Comparison of ENCODE assay signal across 1 cellular context in the genomic region with DNA sequence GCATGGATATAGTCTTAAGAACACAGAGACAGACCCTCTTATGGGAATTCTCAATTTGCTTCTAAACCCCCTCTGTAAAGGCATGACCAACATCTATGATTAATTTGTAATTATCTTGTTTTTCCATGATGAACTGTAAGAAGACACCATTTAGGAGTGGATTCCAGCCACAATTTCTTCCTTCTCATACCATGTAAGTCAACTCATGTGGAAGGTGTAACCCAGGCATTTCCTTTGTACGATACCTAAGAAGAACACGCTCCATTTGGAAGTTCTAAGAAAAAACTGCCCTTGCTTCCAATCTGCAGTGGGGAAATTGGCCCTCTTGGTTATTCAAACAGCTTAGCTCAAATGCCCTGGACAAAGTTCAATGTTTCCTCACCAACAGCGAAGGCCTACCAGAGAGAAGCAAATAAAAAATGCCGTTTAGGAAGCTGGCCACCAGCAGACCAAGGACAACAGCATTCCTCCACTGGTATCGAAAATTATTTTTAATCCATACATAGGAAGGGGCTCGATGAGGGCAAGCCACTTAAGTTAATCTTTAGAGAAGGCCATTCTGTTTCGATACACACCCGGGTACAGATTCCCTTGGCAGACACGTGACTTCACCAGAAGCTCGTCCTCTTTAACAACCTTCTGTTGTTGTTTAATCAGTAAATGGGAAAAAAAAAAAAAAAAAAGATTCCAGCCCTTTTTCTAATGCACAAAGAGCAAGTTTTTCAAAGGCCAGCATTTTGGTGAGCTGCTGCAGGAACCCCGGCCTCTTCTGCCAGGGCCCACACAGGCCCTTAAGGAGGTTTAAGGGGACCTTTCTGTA.
TF ChIP-seq lines count a peak whose summit lies in the region.

No MANE protein-coding gene starts in this region.

TF ChIP-seq in HepG2, 621 proteins besides CTCF, POLR2A, EP300 and RAD21 (continued from another document and continues in another):
- TF ChIP-seq, protein P1, sequence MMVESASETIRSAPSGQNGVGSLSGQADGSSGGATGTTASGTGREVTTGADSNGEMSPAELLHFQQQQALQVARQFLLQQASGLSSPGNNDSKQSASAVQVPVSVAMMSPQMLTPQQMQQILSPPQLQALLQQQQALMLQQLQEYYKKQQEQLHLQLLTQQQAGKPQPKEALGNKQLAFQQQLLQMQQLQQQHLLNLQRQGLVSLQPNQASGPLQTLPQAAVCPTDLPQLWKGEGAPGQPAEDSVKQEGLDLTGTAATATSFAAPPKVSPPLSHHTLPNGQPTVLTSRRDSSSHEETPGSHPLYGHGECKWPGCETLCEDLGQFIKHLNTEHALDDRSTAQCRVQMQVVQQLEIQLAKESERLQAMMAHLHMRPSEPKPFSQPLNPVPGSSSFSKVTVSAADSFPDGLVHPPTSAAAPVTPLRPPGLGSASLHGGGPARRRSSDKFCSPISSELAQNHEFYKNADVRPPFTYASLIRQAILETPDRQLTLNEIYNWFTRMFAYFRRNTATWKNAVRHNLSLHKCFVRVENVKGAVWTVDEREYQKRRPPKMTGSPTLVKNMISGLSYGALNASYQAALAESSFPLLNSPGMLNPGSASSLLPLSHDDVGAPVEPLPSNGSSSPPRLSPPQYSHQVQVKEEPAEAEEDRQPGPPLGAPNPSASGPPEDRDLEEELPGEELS (CRISPR knock-in tag; IDR thresholded peaks at IDR 0.05): peak; percentile 70
- TF ChIP-seq, protein P2, sequence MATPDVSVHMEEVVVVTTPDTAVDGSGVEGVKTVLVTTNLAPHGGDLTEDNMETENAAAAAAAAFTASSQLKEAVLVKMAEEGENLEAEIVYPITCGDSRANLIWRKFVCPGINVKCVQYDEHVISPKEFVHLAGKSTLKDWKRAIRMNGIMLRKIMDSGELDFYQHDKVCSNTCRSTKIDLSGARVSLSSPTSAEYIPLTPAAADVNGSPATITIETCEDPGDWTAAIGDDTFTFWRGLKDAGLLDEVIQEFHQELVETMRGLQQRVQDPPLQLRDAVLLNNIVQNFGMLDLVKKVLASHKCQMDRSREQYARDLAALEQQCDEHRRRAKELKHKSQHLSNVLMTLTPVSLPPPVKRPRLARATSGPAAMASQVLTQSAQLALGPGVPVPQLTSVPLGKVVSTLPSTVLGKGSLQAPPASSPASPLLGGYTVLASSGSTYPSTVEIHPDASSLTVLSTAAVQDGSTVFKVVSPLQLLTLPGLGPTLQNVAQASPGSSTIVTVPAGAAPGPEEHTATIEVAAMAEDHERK (CRISPR knock-in tag; IDR thresholded peaks at IDR 0.05; ENCODE audit: low read depth): no peak
- TF ChIP-seq ZMYM4 (CRISPR knock-in tag; IDR thresholded peaks at IDR 0.05) (peak; percentile 61), SNRNP70 (IDR thresholded peaks at IDR 0.05; ENCODE audit: low read depth, low read length) (no peak), ZNF839 (CRISPR knock-in tag; IDR thresholded peaks at IDR 0.05; ENCODE audit: borderline replicate concordance) (no peak), ATF1 (CRISPR knock-in tag; IDR thresholded peaks at IDR 0.05) (no peak), POLR2AphosphoS2 (IDR thresholded peaks at IDR 0.05; ENCODE audit: low read depth, low read length) (no peak), ZNF430 (CRISPR knock-in tag; IDR thresholded peaks at IDR 0.05) (no peak; the same call in 1 of the 2 replicates), ZNF570 (CRISPR knock-in tag; IDR thresholded peaks at IDR 0.05; ENCODE audit: borderline replicate concordance) (no peak), YY1 (IDR thresholded peaks at IDR 0.05; ENCODE audit: insufficient read depth, insufficient replicate concordance, low read depth, low read length) (peak; percentile 21), ZNF383 (CRISPR knock-in tag; IDR thresholded peaks at IDR 0.05; ENCODE audit: borderline replicate concordance) (no peak), SOX6 (IDR thresholded peaks at IDR 0.05) (no peak), SOX6 (CRISPR knock-in tag; IDR thresholded peaks at IDR 0.05) (peak; percentile 61; the same call in 1 of the 2 replicates), ZNF12 (CRISPR knock-in tag; IDR thresholded peaks at IDR 0.05) (peak; percentile 41; the same call in 1 of the 2 replicates), ZNF629 (CRISPR knock-in tag; conservative IDR thresholded peaks at IDR 0.05) (peak; percentile 18; the same call in 1 of the 2 replicates), KAT8 (CRISPR knock-in tag; IDR thresholded peaks at IDR 0.05) (peak; percentile 58), FOSL1 (CRISPR knock-in tag; IDR thresholded peaks at IDR 0.05; ENCODE audit: borderline replicate concordance) (no peak), TAF1 (CRISPR knock-in tag; IDR thresholded peaks at IDR 0.05) (peak; percentile 34; the same call in 1 of the 2 replicates), ZNF850 (CRISPR knock-in tag; conservative IDR thresholded peaks at IDR 0.05) (no peak), RBAK (CRISPR knock-in tag; IDR thresholded peaks at IDR 0.05) (no peak), ZNF10 (CRISPR knock-in tag; IDR thresholded peaks at IDR 0.05; ENCODE audit: borderline replicate concordance, low read depth) (no peak), RORA (CRISPR knock-in tag; IDR thresholded peaks at IDR 0.05) (no peak), ZNF619 (CRISPR knock-in tag; IDR thresholded peaks at IDR 0.05) (no peak), TGIF2 (CRISPR knock-in tag; IDR thresholded peaks at IDR 0.05) (0 out of 2 replicates have a peak, but pooled peaks have one; percentile 30), DMAP1 (CRISPR knock-in tag; IDR thresholded peaks at IDR 0.05) (no peak), FOXP1 (IDR thresholded peaks at IDR 0.05) (no peak), FOXP1 (CRISPR knock-in tag; IDR thresholded peaks at IDR 0.05) (peak; percentile 33; the same call in 1 of the 2 replicates), ZNF749 (CRISPR knock-in tag; IDR thresholded peaks at IDR 0.05; ENCODE audit: borderline replicate concordance) (no peak), HDAC6 (IDR thresholded peaks at IDR 0.05; ENCODE audit: low read depth, low read length) (no peak), SP4 (CRISPR knock-in tag; IDR thresholded peaks at IDR 0.05) (no peak), BHLHE40 (IDR thresholded peaks at IDR 0.05; ENCODE audit: low read length) (peak; percentile 63), GTF2F1 (IDR thresholded peaks at IDR 0.05; ENCODE audit: low read length) (no peak), PHF21A (CRISPR knock-in tag; IDR thresholded peaks at IDR 0.05) (peak; percentile 70), THAP11 (CRISPR knock-in tag; IDR thresholded peaks at IDR 0.05) (0 out of 2 replicates have a peak, but pooled peaks have one; percentile 35), DPF2 (CRISPR knock-in tag; IDR thresholded peaks at IDR 0.05; ENCODE audit: borderline replicate concordance, low read depth) (peak; percentile 73), ZNF660 (CRISPR knock-in tag; IDR thresholded peaks at IDR 0.05; ENCODE audit: borderline replicate concordance, low read depth) (no peak)
- TF ChIP-seq, protein P3, sequence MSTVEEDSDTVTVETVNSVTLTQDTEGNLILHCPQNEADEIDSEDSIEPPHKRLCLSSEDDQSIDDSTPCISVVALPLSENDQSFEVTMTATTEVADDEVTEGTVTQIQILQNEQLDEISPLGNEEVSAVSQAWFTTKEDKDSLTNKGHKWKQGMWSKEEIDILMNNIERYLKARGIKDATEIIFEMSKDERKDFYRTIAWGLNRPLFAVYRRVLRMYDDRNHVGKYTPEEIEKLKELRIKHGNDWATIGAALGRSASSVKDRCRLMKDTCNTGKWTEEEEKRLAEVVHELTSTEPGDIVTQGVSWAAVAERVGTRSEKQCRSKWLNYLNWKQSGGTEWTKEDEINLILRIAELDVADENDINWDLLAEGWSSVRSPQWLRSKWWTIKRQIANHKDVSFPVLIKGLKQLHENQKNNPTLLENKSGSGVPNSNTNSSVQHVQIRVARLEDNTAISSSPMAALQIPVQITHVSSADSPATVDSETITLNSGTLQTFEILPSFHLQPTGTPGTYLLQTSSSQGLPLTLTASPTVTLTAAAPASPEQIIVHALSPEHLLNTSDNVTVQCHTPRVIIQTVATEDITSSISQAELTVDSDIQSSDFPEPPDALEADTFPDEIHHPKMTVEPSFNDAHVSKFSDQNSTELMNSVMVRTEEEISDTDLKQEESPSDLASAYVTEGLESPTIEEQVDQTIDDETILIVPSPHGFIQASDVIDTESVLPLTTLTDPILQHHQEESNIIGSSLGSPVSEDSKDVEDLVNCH (CRISPR knock-in tag; IDR thresholded peaks at IDR 0.05): no peak
- TF ChIP-seq, protein P4, sequence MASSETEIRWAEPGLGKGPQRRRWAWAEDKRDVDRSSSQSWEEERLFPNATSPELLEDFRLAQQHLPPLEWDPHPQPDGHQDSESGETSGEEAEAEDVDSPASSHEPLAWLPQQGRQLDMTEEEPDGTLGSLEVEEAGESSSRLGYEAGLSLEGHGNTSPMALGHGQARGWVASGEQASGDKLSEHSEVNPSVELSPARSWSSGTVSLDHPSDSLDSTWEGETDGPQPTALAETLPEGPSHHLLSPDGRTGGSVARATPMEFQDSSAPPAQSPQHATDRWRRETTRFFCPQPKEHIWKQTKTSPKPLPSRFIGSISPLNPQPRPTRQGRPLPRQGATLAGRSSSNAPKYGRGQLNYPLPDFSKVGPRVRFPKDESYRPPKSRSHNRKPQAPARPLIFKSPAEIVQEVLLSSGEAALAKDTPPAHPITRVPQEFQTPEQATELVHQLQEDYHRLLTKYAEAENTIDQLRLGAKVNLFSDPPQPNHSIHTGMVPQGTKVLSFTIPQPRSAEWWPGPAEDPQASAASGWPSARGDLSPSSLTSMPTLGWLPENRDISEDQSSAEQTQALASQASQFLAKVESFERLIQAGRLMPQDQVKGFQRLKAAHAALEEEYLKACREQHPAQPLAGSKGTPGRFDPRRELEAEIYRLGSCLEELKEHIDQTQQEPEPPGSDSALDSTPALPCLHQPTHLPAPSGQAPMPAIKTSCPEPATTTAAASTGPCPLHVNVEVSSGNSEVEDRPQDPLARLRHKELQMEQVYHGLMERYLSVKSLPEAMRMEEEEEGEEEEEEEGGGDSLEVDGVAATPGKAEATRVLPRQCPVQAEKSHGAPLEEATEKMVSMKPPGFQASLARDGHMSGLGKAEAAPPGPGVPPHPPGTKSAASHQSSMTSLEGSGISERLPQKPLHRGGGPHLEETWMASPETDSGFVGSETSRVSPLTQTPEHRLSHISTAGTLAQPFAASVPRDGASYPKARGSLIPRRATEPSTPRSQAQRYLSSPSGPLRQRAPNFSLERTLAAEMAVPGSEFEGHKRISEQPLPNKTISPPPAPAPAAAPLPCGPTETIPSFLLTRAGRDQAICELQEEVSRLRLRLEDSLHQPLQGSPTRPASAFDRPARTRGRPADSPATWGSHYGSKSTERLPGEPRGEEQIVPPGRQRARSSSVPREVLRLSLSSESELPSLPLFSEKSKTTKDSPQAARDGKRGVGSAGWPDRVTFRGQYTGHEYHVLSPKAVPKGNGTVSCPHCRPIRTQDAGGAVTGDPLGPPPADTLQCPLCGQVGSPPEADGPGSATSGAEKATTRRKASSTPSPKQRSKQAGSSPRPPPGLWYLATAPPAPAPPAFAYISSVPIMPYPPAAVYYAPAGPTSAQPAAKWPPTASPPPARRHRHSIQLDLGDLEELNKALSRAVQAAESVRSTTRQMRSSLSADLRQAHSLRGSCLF (CRISPR knock-in tag; IDR thresholded peaks at IDR 0.05; ENCODE audit: borderline replicate concordance): no peak
- TF ChIP-seq, protein P5, sequence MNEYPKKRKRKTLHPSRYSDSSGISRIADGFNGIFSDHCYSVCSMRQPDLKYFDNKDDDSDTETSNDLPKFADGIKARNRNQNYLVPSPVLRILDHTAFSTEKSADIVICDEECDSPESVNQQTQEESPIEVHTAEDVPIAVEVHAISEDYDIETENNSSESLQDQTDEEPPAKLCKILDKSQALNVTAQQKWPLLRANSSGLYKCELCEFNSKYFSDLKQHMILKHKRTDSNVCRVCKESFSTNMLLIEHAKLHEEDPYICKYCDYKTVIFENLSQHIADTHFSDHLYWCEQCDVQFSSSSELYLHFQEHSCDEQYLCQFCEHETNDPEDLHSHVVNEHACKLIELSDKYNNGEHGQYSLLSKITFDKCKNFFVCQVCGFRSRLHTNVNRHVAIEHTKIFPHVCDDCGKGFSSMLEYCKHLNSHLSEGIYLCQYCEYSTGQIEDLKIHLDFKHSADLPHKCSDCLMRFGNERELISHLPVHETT (CRISPR knock-in tag; conservative IDR thresholded peaks at IDR 0.05): no peak
- TF ChIP-seq, protein P6, sequence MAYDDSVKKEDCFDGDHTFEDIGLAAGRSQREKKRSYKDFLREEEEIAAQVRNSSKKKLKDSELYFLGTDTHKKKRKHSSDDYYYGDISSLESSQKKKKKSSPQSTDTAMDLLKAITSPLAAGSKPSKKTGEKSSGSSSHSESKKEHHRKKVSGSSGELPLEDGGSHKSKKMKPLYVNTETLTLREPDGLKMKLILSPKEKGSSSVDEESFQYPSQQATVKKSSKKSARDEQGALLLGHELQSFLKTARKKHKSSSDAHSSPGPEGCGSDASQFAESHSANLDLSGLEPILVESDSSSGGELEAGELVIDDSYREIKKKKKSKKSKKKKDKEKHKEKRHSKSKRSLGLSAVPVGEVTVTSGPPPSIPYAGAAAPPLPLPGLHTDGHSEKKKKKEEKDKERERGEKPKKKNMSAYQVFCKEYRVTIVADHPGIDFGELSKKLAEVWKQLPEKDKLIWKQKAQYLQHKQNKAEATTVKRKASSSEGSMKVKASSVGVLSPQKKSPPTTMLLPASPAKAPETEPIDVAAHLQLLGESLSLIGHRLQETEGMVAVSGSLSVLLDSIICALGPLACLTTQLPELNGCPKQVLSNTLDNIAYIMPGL (CRISPR knock-in tag; IDR thresholded peaks at IDR 0.05; ENCODE audit: borderline replicate concordance in 1 of 2, low read depth in 1 of 2): 0 out of 4 replicates have a peak, but pooled peaks of 1 of the 2 experiments have one; percentile 15
- TF ChIP-seq, protein P7, sequence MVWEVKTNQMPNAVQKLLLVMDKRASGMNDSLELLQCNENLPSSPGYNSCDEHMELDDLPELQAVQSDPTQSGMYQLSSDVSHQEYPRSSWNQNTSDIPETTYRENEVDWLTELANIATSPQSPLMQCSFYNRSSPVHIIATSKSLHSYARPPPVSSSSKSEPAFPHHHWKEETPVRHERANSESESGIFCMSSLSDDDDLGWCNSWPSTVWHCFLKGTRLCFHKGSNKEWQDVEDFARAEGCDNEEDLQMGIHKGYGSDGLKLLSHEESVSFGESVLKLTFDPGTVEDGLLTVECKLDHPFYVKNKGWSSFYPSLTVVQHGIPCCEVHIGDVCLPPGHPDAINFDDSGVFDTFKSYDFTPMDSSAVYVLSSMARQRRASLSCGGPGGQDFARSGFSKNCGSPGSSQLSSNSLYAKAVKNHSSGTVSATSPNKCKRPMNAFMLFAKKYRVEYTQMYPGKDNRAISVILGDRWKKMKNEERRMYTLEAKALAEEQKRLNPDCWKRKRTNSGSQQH (CRISPR knock-in tag; IDR thresholded peaks at IDR 0.05; ENCODE audit: low read depth): no peak
- TF ChIP-seq, protein P8, sequence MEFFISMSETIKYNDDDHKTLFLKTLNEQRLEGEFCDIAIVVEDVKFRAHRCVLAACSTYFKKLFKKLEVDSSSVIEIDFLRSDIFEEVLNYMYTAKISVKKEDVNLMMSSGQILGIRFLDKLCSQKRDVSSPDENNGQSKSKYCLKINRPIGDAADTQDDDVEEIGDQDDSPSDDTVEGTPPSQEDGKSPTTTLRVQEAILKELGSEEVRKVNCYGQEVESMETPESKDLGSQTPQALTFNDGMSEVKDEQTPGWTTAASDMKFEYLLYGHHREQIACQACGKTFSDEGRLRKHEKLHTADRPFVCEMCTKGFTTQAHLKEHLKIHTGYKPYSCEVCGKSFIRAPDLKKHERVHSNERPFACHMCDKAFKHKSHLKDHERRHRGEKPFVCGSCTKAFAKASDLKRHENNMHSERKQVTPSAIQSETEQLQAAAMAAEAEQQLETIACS (CRISPR knock-in tag; IDR thresholded peaks at IDR 0.05): no peak
- TF ChIP-seq, protein P9, sequence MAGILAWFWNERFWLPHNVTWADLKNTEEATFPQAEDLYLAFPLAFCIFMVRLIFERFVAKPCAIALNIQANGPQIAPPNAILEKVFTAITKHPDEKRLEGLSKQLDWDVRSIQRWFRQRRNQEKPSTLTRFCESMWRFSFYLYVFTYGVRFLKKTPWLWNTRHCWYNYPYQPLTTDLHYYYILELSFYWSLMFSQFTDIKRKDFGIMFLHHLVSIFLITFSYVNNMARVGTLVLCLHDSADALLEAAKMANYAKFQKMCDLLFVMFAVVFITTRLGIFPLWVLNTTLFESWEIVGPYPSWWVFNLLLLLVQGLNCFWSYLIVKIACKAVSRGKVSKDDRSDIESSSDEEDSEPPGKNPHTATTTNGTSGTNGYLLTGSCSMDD (CRISPR knock-in tag; IDR thresholded peaks at IDR 0.05): no peak
